ENCODE assay signal across 2 cellular contexts in the genomic region with DNA sequence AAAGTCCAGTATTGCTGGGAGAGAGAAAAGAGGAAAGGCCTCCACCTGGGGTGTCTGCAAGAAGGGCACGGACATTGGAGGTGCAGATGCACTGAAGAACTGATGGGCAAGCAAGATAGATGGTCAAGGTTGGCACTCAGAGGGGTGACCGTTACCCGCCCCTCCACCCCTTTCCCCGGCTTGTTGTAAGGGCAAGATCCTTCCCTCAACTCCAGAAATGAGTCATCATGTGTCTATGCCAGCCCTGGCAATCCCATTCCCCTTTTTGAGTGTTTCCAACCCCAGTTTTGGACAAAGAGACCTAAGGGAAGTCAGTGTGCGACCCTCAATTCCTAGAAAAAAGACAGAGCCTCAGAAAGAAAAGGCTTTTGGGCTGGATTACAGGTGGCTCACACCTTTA.
TF ChIP-seq lines count a peak whose summit lies in the region.

No MANE protein-coding gene starts in this region.

TF ChIP-seq in A549, 52 proteins besides CTCF, POLR2A, EP300 and RAD21:
- TF ChIP-seq HDAC2 (IDR thresholded peaks at IDR 0.05) (no peak), FOSL2 (IDR thresholded peaks at IDR 0.05) (no peak), FOSL2 (CRISPR knock-in tag; IDR thresholded peaks at IDR 0.05) (peak; percentile 26; the same call in 1 of the 2 replicates), BHLHE40 (IDR thresholded peaks at IDR 0.05; ENCODE audit: low read depth, low read length) (no peak), RFX5 (IDR thresholded peaks at IDR 0.05) (no peak)

TF ChIP-seq in IMR-90, 13 proteins besides CTCF, POLR2A, EP300 and RAD21:
- TF ChIP-seq MAZ (IDR thresholded peaks at IDR 0.05; ENCODE audit: borderline replicate concordance, low read depth, low read length) (no peak), RCOR1 (IDR thresholded peaks at IDR 0.05; ENCODE audit: insufficient replicate concordance, low read length) (no peak), BHLHE40 (IDR thresholded peaks at IDR 0.05; ENCODE audit: low read depth, low read length) (no peak), FOS (IDR thresholded peaks at IDR 0.05; ENCODE audit: low read depth, low read length) (peak; percentile 46; the same call in 1 of the 2 replicates), SMC3 (IDR thresholded peaks at IDR 0.05; ENCODE audit: low read depth, low read length) (no peak), CEBPB (IDR thresholded peaks at IDR 0.05; ENCODE audit: low read depth, low read length) (no peak), RFX5 (IDR thresholded peaks at IDR 0.05; ENCODE audit: low read depth, low read length) (no peak)
TF ChIP-seq in IMR-90: peak in this region for 1.
